ENCODE assay signal across 29 cellular contexts in genomic region chr5:90628492-90628891, GRCh38.
"Had no signal": no experiment of that assay in that cellular context is flagged by ENCODE, and none has a peak within 500 bp of the region (broad histone marks: within the 10 kb centered on the region; RNA-seq: fewer than 3 reads in every experiment).

No MANE protein-coding gene starts in this region.

- H3K9me3 Mint-ChIP-seq: activated CD4-positive, alpha-beta memory T cell treated with anti-CD3 and anti-CD28 coated beads for 36 hours; activated CD4-positive, alpha-beta T cell treated with anti-CD3 and anti-CD28 coated beads, Interleukin-2, amount 10 ng/mL, durations not matched to agents 24 days and 14 days; activated T-cell treated with anti-CD3 and anti-CD28 coated beads, Interleukin-2, amount 50 U/mL, for 24 hours; activated T-cell treated with anti-CD3 and anti-CD28 coated beads, Interleukin-2, amount 50 U/mL, for 72 hours; central memory CD8-positive, alpha-beta T cell; dendritic cell treated with granulocyte-macrophage colony-stimulating factor and Interleukin-4, amounts not matched to agents 40 ng/mL and 50 ng/mL, for 4 days; endodermal cell; T-helper 2 cell treated with Interferon-gamma antibody and Interleukin-4, amounts not matched to agents 5 μg/mL and 100 μg/mL, for 36 hours had no signal

- H3K27ac Mint-ChIP-seq: activated CD4-positive, alpha-beta memory T cell treated with anti-CD3 and anti-CD28 coated beads for 36 hours; activated CD4-positive, alpha-beta T cell treated with anti-CD3 and anti-CD28 coated beads for 36 hours; activated CD4-positive, alpha-beta T cell treated with anti-CD3 and anti-CD28 coated beads, Interleukin-2, amount 10 ng/mL, durations not matched to agents 24 days and 14 days; activated CD8-positive, alpha-beta T cell treated with anti-CD3 and anti-CD28 coated beads, Interleukin-2, amount 10 ng/mL, durations not matched to agents 7 days and 5 days; activated naive CD8-positive, alpha-beta T cell; activated T-cell treated with anti-CD3 and anti-CD28 coated beads, Interleukin-2, amount 50 U/mL, for 24 hours; activated T-cell treated with anti-CD3 and anti-CD28 coated beads, Interleukin-2, amount 50 U/mL, for 72 hours; dendritic cell treated with granulocyte-macrophage colony-stimulating factor and Interleukin-4, amounts not matched to agents 40 ng/mL and 50 ng/mL, for 4 days; endodermal cell; T-helper 17 cell; T-helper 2 cell treated with Interferon-gamma antibody and Interleukin-4, amounts not matched to agents 5 μg/mL and 100 μg/mL, for 36 hours had no signal

- H3K36me3 ChIP-seq: brain microvascular endothelial cell had no signal

- H3K27me3 Mint-ChIP-seq: activated CD4-positive, alpha-beta memory T cell treated with anti-CD3 and anti-CD28 coated beads for 36 hours; activated CD4-positive, alpha-beta T cell treated with anti-CD3 and anti-CD28 coated beads, Interleukin-2, amount 10 ng/mL, durations not matched to agents 24 days and 14 days; central memory CD8-positive, alpha-beta T cell; dendritic cell treated with granulocyte-macrophage colony-stimulating factor and Interleukin-4, amounts not matched to agents 40 ng/mL and 50 ng/mL, for 4 days had no signal

- H3K36me3 Mint-ChIP-seq: activated CD4-positive, alpha-beta memory T cell treated with anti-CD3 and anti-CD28 coated beads for 36 hours; activated naive CD8-positive, alpha-beta T cell had no signal

- H3K4me3 Mint-ChIP-seq: activated CD4-positive, alpha-beta memory T cell treated with anti-CD3 and anti-CD28 coated beads for 36 hours; activated CD4-positive, alpha-beta T cell treated with anti-CD3 and anti-CD28 coated beads for 36 hours; activated CD4-positive, alpha-beta T cell treated with anti-CD3 and anti-CD28 coated beads, Interleukin-2, amount 10 ng/mL, durations not matched to agents 24 days and 14 days; activated CD8-positive, alpha-beta T cell treated with anti-CD3 and anti-CD28 coated beads, Interleukin-2, amount 10 ng/mL, durations not matched to agents 7 days and 5 days; activated naive CD8-positive, alpha-beta T cell; activated T-cell treated with anti-CD3 and anti-CD28 coated beads, Interleukin-2, amount 50 U/mL, for 24 hours; activated T-cell treated with anti-CD3 and anti-CD28 coated beads, Interleukin-2, amount 50 U/mL, for 72 hours; central memory CD8-positive, alpha-beta T cell; dendritic cell treated with granulocyte-macrophage colony-stimulating factor and Interleukin-4, amounts not matched to agents 40 ng/mL and 50 ng/mL, for 4 days; endodermal cell; T-helper 17 cell; T-helper 2 cell treated with Interferon-gamma antibody and Interleukin-4, amounts not matched to agents 5 μg/mL and 100 μg/mL, for 36 hours had no signal

- H3K4me1 Mint-ChIP-seq: activated CD4-positive, alpha-beta T cell treated with anti-CD3 and anti-CD28 coated beads for 36 hours; activated CD4-positive, alpha-beta T cell treated with anti-CD3 and anti-CD28 coated beads, Interleukin-2, amount 10 ng/mL, durations not matched to agents 24 days and 14 days; central memory CD8-positive, alpha-beta T cell; T-helper 17 cell had no signal

- H3K27ac ChIP-seq: brain microvascular endothelial cell, coronary artery, dorsolateral prefrontal cortex had no signal

- DNase-seq: activated CD4-positive, alpha-beta memory T cell treated with anti-CD3 and anti-CD28 coated beads for 36 hours; activated CD4-positive, alpha-beta T cell treated with anti-CD3 and anti-CD28 coated beads for 36 hours; activated CD4-positive, alpha-beta T cell treated with anti-CD3 and anti-CD28 coated beads, Interleukin-2, amount 10 ng/mL, durations not matched to agents 24 days and 14 days; activated CD4-positive, CD25-positive, alpha-beta regulatory T cell; activated CD4-positive, CD25-positive, alpha-beta regulatory T cell treated with anti-CD3 and anti-CD28 coated beads, Interleukin-2, amount 50 U/mL, for 72 hours; activated CD8-positive, alpha-beta memory T cell treated with anti-CD3 and anti-CD28 coated beads, Interleukin-2, amount 50 U/mL, for 48 hours; activated CD8-positive, alpha-beta T cell treated with anti-CD3 and anti-CD28 coated beads, Interleukin-2, amount 10 ng/mL, durations not matched to agents 7 days and 5 days; activated gamma-delta T cell; activated naive CD4-positive, alpha-beta T cell; activated naive CD4-positive, alpha-beta T cell treated with anti-CD3 and anti-CD28 coated beads, Interleukin-2, amount 50 U/mL, for 16 hours; activated T-cell treated with anti-CD3 and anti-CD28 coated beads for 4 hours; activated T-cell treated with anti-CD3 and anti-CD28 coated beads, Interleukin-2, amount 50 U/mL, for 24 hours; activated T-cell treated with anti-CD3 and anti-CD28 coated beads, Interleukin-2, amount 50 U/mL, for 72 hours; amniotic stem cell; anterior cingulate cortex; brain microvascular endothelial cell; dorsolateral prefrontal cortex; effector memory CD4-positive, alpha-beta T cell; endodermal cell; foreskin fibroblast; head of caudate nucleus; T-helper 1 cell; T-helper 17 cell; T1000 had no signal

- H3K27me3 ChIP-seq: brain microvascular endothelial cell, dorsolateral prefrontal cortex had no signal

- H3K4me3 ChIP-seq: coronary artery, dorsolateral prefrontal cortex had no signal
